ENCODE assay signal across 8 cellular contexts in genomic region chr2:147843864-147844690, GRCh38. TPM values are rescaled to one million over a fixed set of nuclear protein-coding genes. Genes with fewer than 3 reads are reported as not detected.
A peak's percentile ranks its signal among the peaks of the same experiment; 100 is the strongest.
DNase-seq lines count a peak whose midpoint lies in the region; ATAC-seq and TF ChIP-seq lines count a peak whose summit lies in the region.

No MANE protein-coding gene starts in this region.

- H3K9ac ChIP-seq in adipocyte (ENCODE audit: low read length): peak overlapping the region; percentile 96
- peak overlapping the region; percentile 65 for H3K9ac ChIP-seq in parathyroid adenoma

- H3K4me1 ChIP-seq in adipocyte (ENCODE audit: control insufficient read depth, insufficient read depth, low read length): peaks cover 31% of the 10 kb centered on the region
- peaks cover 3% of the 10 kb centered on the region for H3K4me1 ChIP-seq in parathyroid adenoma
- peaks cover 16 to 25% of the 10 kb centered on the region in 2 donors for H3K4me1 ChIP-seq in thyroid gland

- H3K36me3 ChIP-seq in adipocyte (ENCODE audit: control insufficient read depth, insufficient read depth, low read length, severe bottlenecking): no peaks in the 10 kb centered on the region
- H3K36me3 ChIP-seq in parathyroid adenoma (ENCODE audit: control insufficient read depth, insufficient read depth, low read length): no peaks in the 10 kb centered on the region
- no peaks in the 10 kb centered on the region for H3K36me3 ChIP-seq in thyroid gland

- DNase-seq in GM12865 (ENCODE audit: low read depth) (peak; percentile 92), NCI-H1092 treated with DMSO at 0.1 percent for 48 hours (lab: John Stamatoyannopoulos, UW) (peak; percentile 91), SW480 (ENCODE audit: low spot score) (peak; percentile 86), adipocyte (ENCODE audit: low read depth) (peak; percentile 98), cardiac septum (ENCODE audit: low spot score) (peak; percentile 94), thyroid gland (peak; percentile 94 to 95)

- peak; percentile 44 to 85 for TF ChIP-seq POLR2A in thyroid gland (IDR thresholded peaks at IDR 0.05)

- peak overlapping the region; percentile 95 for H2AFZ ChIP-seq in parathyroid adenoma

- H3K27ac ChIP-seq in parathyroid adenoma (peak overlapping the region; percentile 85), thyroid gland (peak overlapping the region; percentile 73 to 96 (median 95))

- peak; percentile 87 for ATAC-seq in HG02623 (IDR thresholded peaks at IDR 0.05; ENCODE audit: unreplicated experiment)

- H3K79me2 ChIP-seq in parathyroid adenoma: peaks cover 15% of the 10 kb centered on the region

- no peak for TF ChIP-seq CTCF in GM12865 (IDR thresholded peaks at IDR 0.05; ENCODE audit: insufficient read depth, low read depth, low read length, missing control alignments)
- no peak for TF ChIP-seq CTCF in parathyroid adenoma (IDR thresholded peaks at IDR 0.05)
- peak in 3 of 6 experiments; percentile 9 to 29 (median 12) for TF ChIP-seq CTCF in thyroid gland (IDR thresholded peaks at IDR 0.05)

- WGBS in thyroid gland, 2 donors: 1 to 4% methylated on average over 51 to 61 of the region's 113 CpGs

- H3K27me3 ChIP-seq in adipocyte (replicated peaks; ENCODE audit: control insufficient read depth, insufficient read depth, low read length): no peaks in the 10 kb centered on the region
- H3K27me3 ChIP-seq in parathyroid adenoma (ENCODE audit: control insufficient read depth, insufficient read depth, low read length): no peaks in the 10 kb centered on the region
- H3K27me3 ChIP-seq in thyroid gland: no peaks in the 10 kb centered on the region

- H3K4me3 ChIP-seq in GM12865 (ENCODE audit: low read depth, low read length) (peak overlapping the region; percentile 89), adipocyte (ENCODE audit: low read length) (peak overlapping the region; percentile 96), parathyroid adenoma (ENCODE audit: low read depth, low read length) (peak overlapping the region; percentile 82), thyroid gland (replicated peaks in 1 of 3) (peak overlapping the region; percentile 43 to 64 (median 60))

- peak overlapping the region; percentile 81 for H3K4me2 ChIP-seq in parathyroid adenoma (ENCODE audit: low read length)

- H3K9me3 ChIP-seq in adipocyte (ENCODE audit: control insufficient read depth, low read length) (no peaks in the 10 kb centered on the region), parathyroid adenoma (ENCODE audit: control insufficient read depth, low read length) (no peaks in the 10 kb centered on the region), thyroid gland (no peaks in the 10 kb centered on the region)

- intact Hi-C loops in cardiac septum (cut with DNase I) (loop anchor here (10.0 kb wide), 1 partner anchor 71 kb away; no protein-coding TSS in a partner anchor), thyroid gland (cut with DNase I) (no loop called here)

RNA-seq across cellular contexts. Expression of gene ACVR2A, which starts 0.8 kb away (rescaled TPM):
- 13.0 TPM for total RNA-seq in cardiac septum
- total RNA-seq in thyroid gland: 10 to 100 TPM; 18.4 to 34.9 (median 24.8) TPM

Comparison
In these comparisons a context has a peak if more than half of its experiments do, and no peak if none do; other contexts are left out.
1. Peak in every context shown above with its lines: DNase-seq, ATAC-seq, H3K4me3 ChIP-seq and H3K27ac ChIP-seq.